ENCODE assay signal across 1 cellular context in the genomic region with DNA sequence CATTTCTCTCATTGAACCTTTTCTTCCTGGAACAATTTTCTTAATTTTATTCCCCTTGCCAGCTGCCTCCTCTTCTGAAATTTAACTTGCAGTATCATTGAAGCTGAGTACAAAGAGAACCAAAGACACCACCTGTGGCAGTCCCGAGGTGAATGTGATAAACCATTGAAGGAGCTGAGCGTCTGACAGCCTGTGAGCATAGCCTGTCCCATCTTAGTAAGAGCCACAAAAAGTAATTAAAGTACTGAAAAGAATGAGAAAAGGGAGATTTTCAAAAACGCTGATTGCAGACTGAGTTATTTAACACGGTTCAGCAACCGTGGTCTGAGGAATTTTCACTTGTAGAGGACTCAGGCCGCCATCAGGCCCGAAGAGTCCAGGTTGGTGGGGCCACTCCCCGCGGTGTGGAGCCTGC.
TF ChIP-seq lines count a peak whose summit lies in the region.

No MANE protein-coding gene starts in this region.

TF ChIP-seq in K562, 482 proteins besides CTCF, POLR2A, EP300 and RAD21:
- no peak for TF ChIP-seq CCNT2 (IDR thresholded peaks at IDR 0.05; ENCODE audit: borderline replicate concordance, extremely low read depth, insufficient read length, low read depth, low read length)
- TF ChIP-seq, protein P1, sequence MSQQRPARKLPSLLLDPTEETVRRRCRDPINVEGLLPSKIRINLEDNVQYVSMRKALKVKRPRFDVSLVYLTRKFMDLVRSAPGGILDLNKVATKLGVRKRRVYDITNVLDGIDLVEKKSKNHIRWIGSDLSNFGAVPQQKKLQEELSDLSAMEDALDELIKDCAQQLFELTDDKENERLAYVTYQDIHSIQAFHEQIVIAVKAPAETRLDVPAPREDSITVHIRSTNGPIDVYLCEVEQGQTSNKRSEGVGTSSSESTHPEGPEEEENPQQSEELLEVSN (IDR thresholded peaks at IDR 0.05; ENCODE audit: borderline replicate concordance in 1 of 2, extremely low read depth in 1 of 2, insufficient read depth in 1 of 2, insufficient read length in 1 of 2, low read depth in 1 of 2, low read length in 1 of 2, poor library complexity in 1 of 2, severe bottlenecking in 1 of 2) = no peak
- TF ChIP-seq, protein P2, sequence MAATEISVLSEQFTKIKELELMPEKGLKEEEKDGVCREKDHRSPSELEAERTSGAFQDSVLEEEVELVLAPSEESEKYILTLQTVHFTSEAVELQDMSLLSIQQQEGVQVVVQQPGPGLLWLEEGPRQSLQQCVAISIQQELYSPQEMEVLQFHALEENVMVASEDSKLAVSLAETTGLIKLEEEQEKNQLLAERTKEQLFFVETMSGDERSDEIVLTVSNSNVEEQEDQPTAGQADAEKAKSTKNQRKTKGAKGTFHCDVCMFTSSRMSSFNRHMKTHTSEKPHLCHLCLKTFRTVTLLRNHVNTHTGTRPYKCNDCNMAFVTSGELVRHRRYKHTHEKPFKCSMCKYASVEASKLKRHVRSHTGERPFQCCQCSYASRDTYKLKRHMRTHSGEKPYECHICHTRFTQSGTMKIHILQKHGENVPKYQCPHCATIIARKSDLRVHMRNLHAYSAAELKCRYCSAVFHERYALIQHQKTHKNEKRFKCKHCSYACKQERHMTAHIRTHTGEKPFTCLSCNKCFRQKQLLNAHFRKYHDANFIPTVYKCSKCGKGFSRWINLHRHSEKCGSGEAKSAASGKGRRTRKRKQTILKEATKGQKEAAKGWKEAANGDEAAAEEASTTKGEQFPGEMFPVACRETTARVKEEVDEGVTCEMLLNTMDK (IDR thresholded peaks at IDR 0.05; ENCODE audit: borderline replicate concordance, insufficient read depth, low read depth, low read length, poor library complexity, severe bottlenecking) = peak; percentile 83
- TF ChIP-seq, protein P3, sequence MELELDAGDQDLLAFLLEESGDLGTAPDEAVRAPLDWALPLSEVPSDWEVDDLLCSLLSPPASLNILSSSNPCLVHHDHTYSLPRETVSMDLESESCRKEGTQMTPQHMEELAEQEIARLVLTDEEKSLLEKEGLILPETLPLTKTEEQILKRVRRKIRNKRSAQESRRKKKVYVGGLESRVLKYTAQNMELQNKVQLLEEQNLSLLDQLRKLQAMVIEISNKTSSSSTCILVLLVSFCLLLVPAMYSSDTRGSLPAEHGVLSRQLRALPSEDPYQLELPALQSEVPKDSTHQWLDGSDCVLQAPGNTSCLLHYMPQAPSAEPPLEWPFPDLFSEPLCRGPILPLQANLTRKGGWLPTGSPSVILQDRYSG (tag; conservative IDR thresholded peaks at IDR 0.05; ENCODE audit: low read depth) = 0 out of 2 replicates have a peak, but pooled peaks have one; percentile 28
- TF ChIP-seq ZNF184 (CRISPR knock-in tag; IDR thresholded peaks at IDR 0.05) = peak; percentile 93
- TF ChIP-seq HCFC1 (IDR thresholded peaks at IDR 0.05; ENCODE audit: low read depth, low read length) = no peak
- no peak for TF ChIP-seq CEBPB (tag; IDR thresholded peaks at IDR 0.05)
- peak in 1 of 3 experiments; percentile 28 for TF ChIP-seq YY1 (IDR thresholded peaks at IDR 0.05; ENCODE audit: borderline replicate concordance in 1 of 3, control insufficient read depth in 1 of 3, extremely low read depth in 1 of 3, insufficient read depth in 3 of 3, insufficient read length in 1 of 3, insufficient replicate concordance in 2 of 3, low read depth in 1 of 3, low read length in 2 of 3)
- TF ChIP-seq RFX7 (CRISPR knock-in tag; IDR thresholded peaks at IDR 0.05) = no peak
- TF ChIP-seq NR4A1 (CRISPR knock-in tag; IDR thresholded peaks at IDR 0.05) = no peak
- TF ChIP-seq NR4A1 (tag; IDR thresholded peaks at IDR 0.05) = no peak
- TF ChIP-seq ZNF584 (CRISPR knock-in tag; IDR thresholded peaks at IDR 0.05; ENCODE audit: low read depth) = 0 out of 2 replicates have a peak, but pooled peaks have one; percentile 37
